1 cellular context compared by ENCODE assay signal in the genomic region with DNA sequence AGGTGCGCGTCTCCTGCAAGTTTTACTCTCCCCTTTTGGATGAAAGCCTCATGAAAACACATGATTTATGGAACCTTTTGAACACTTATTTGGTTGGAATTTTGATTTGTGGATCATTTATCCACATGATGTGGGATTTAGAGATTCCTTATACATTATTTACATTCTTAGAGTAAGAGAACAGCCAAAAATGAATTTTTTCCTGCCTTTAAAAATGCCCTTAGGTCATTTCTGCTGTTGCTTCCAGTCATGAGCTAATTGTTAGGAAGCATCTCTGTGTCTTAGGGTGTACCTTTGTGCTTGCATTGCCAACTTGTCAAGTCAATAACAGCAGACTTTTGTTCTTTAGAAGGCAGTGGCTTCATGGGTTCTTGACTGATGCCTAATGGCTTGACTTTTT.
TF ChIP-seq lines count a peak whose summit lies in the region.

No MANE protein-coding gene starts in this region.

TF ChIP-seq in HepG2, 621 proteins besides CTCF, POLR2A, EP300 and RAD21 (continued from another document):
- TF ChIP-seq SKI (IDR thresholded peaks at IDR 0.05; ENCODE audit: partially characterized antibody) (no peak), ZNF33B (CRISPR knock-in tag; IDR thresholded peaks at IDR 0.05) (no peak), MZF1 (CRISPR knock-in tag; IDR thresholded peaks at IDR 0.05; ENCODE audit: borderline replicate concordance) (no peak), SALL2 (CRISPR knock-in tag; IDR thresholded peaks at IDR 0.05) (no peak), ZNF776 (CRISPR knock-in tag; IDR thresholded peaks at IDR 0.05) (no peak), MTA3 (CRISPR knock-in tag; IDR thresholded peaks at IDR 0.05) (no peak), ZBTB7B (CRISPR knock-in tag; IDR thresholded peaks at IDR 0.05) (no peak), ZNF317 (CRISPR knock-in tag; IDR thresholded peaks at IDR 0.05) (no peak)
- TF ChIP-seq, protein P1, sequence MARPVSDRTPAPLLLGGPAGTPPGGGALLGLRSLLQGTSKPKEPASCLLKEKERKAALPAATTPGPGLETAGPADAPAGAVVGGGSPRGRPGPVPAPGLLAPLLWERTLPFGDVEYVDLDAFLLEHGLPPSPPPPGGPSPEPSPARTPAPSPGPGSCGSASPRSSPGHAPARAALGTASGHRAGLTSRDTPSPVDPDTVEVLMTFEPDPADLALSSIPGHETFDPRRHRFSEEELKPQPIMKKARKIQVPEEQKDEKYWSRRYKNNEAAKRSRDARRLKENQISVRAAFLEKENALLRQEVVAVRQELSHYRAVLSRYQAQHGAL (CRISPR knock-in tag; IDR thresholded peaks at IDR 0.05; ENCODE audit: not compliant biosample characterization) = no peak
TF ChIP-seq in HepG2: peak in this region for 0.
